In genomic region chr1:24688621-24689195, GRCh38 we compare ENCODE assay signal across 8 cellular contexts. TPM values are rescaled to one million over a fixed set of nuclear protein-coding genes. Genes with fewer than 3 reads are reported as not detected.
DNase-seq lines count a peak whose midpoint lies in the region; ATAC-seq lines count a peak whose summit lies in the region.

No MANE protein-coding gene starts in this region.

- peak; percentile 30 for DNase-seq in GF-D8 (lab: John Stamatoyannopoulos, UW)
- DNase-seq in NCI-H1105 (lab: John Stamatoyannopoulos, UW) = peak; percentile 40
- DNase-seq in T follicular helper cell (ENCODE audit: low read depth) = peak; percentile 30
- DNase-seq in adipocyte (ENCODE audit: low read depth) = peak; percentile 90
- peak; percentile 79 for DNase-seq in left cardiac atrium
- DNase-seq in retina = peak; percentile 79
- DNase-seq in HPDE6-E6E7 (ENCODE audit: extremely low spot score) = no peak

- ATAC-seq in left cardiac atrium = peak; percentile 85 to 92
- no peak for ATAC-seq in HG03095 (IDR thresholded peaks at IDR 0.05; ENCODE audit: unreplicated experiment)

- H3K4me3 ChIP-seq in adipocyte (ENCODE audit: low read length) = no peak overlapping the region

- no peaks in the 10 kb centered on the region for H3K27me3 ChIP-seq in adipocyte (replicated peaks; ENCODE audit: control insufficient read depth, insufficient read depth, low read length)

- no peaks in the 10 kb centered on the region for H3K9me3 ChIP-seq in adipocyte (ENCODE audit: control insufficient read depth, low read length)

- intact Hi-C loops in left cardiac atrium (cut with DNase I) = loop anchor here (2.0 to 5.0 kb wide), 2 partner anchors 142 to 149 kb away; no protein-coding TSS in a partner anchor

- H3K9ac ChIP-seq in adipocyte (ENCODE audit: low read length) = peak overlapping the region; percentile 36

- H3K36me3 ChIP-seq in adipocyte (ENCODE audit: control insufficient read depth, insufficient read depth, low read length, severe bottlenecking) = no peaks in the 10 kb centered on the region

- peaks cover 8% of the 10 kb centered on the region for H3K4me1 ChIP-seq in adipocyte (ENCODE audit: control insufficient read depth, insufficient read depth, low read length)

RNA-seq across cellular contexts. Expression of gene SRRM1, which starts 45.6 kb away (rescaled TPM):
- 10 to 100 TPM; 60.4 to 89.9 TPM for total RNA-seq in left cardiac atrium

RNA-seq across cellular contexts. Expression of gene CLIC4, which starts 56.5 kb away (rescaled TPM):
- 100 to 1,000 TPM; 164 to 263 TPM for total RNA-seq in left cardiac atrium
